18 cellular contexts compared by ENCODE assay signal in genomic region chr15:71118345-71118744, GRCh38. TPM values are rescaled to one million over a fixed set of nuclear protein-coding genes. Genes with fewer than 3 reads are reported as not detected.
"Had no signal": no experiment of that assay in that cellular context is flagged by ENCODE, and none has a peak within 500 bp of the region (broad histone marks: within the 10 kb centered on the region; RNA-seq: fewer than 3 reads in every experiment).

No MANE protein-coding gene starts in this region.

- H3K36me3 Mint-ChIP-seq: activated naive CD8-positive, alpha-beta T cell treated with anti-CD3 and anti-CD28 coated beads, Interleukin-2, amount 10 ng/mL, durations not matched to agents 7 days and 5 days; natural killer cell treated with Interleukin-12 subunit alpha and Interleukin-12 subunit beta and Interleukin-15 and Interleukin-18, amount 100 ng/mL, for 72 hours; stimulated activated naive B cell treated with anti-CD40 and anti-IgM and Interleukin-4, amounts not matched to agents 10 μg/mL and 1 μg/mL and 100 μg/mL, for 72 hours; T-cell had no signal

- H3K36me3 ChIP-seq: gastroesophageal sphincter, upper lobe of left lung had no signal

- H3K27me3 ChIP-seq: gastroesophageal sphincter, upper lobe of left lung had no signal

- H3K9me3 ChIP-seq: gastroesophageal sphincter, upper lobe of left lung had no signal

- H3K27ac Mint-ChIP-seq: activated naive CD8-positive, alpha-beta T cell treated with anti-CD3 and anti-CD28 coated beads, Interleukin-2, amount 10 ng/mL, durations not matched to agents 7 days and 5 days; activated T-helper 2 cell treated with anti-CD3 and anti-CD28 coated beads, Interferon-gamma antibody, Interleukin-2, Interleukin-4, amounts not matched to agents 10 μg/mL and 5 μg/mL and 100 μg/mL, durations not matched to agents 14 hours and 24 hours and 36 hours; endodermal cell; natural killer cell treated with Interleukin-12 subunit alpha and Interleukin-12 subunit beta and Interleukin-15 and Interleukin-18, amount 100 ng/mL, for 72 hours; stimulated activated naive B cell treated with anti-CD40 and anti-IgM and Interleukin-4, amounts not matched to agents 10 μg/mL and 1 μg/mL and 100 μg/mL, for 72 hours; T-cell had no signal

- DNase-seq: activated CD4-positive, alpha-beta T cell treated with anti-CD3 and anti-CD28 coated beads, Interleukin-2, amount 50 U/mL, for 4 hours; activated CD8-positive, alpha-beta memory T cell treated with anti-CD3 and anti-CD28 coated beads, Interleukin-2, amount 50 U/mL, for 48 hours; activated naive CD4-positive, alpha-beta T cell; activated naive CD8-positive, alpha-beta T cell treated with anti-CD3 and anti-CD28 coated beads, Interleukin-2, amount 10 ng/mL, durations not matched to agents 7 days and 5 days; activated T-cell treated with anti-CD3 and anti-CD28 coated beads, Interleukin-2, amount 50 U/mL, for 4 hours; amygdala; cortex of kidney; endodermal cell; nucleus accumbens; stimulated activated CD4-positive, alpha-beta T cell treated with anti-CD3 and anti-CD28 coated beads, Interleukin-2, amount 100 ng/mL, for 48 hours; stimulated activated CD8-positive, alpha-beta memory T cell treated with anti-CD3 and anti-CD28 coated beads, Interleukin-4, amount 100 ng/mL, for 48 hours; stimulated activated naive B cell treated with anti-CD40 and anti-IgM and Interleukin-4, amounts not matched to agents 10 μg/mL and 1 μg/mL and 100 μg/mL, for 72 hours; T-cell; upper lobe of left lung had no signal

- H3K4me3 ChIP-seq: gastroesophageal sphincter, upper lobe of left lung had no signal

- ATAC-seq: activated T-cell treated with anti-CD3 and anti-CD28 coated beads, Interleukin-2, amount 50 U/mL, for 4 hours; gastroesophageal sphincter; natural killer cell treated with Interleukin-12 subunit alpha and Interleukin-12 subunit beta and Interleukin-15 and Interleukin-18, amount 100 ng/mL, for 72 hours; stimulated activated naive B cell treated with anti-CD40 and anti-IgM and Interleukin-4, amounts not matched to agents 10 μg/mL and 1 μg/mL and 100 μg/mL, for 72 hours; T-cell had no signal

- H3K4me3 Mint-ChIP-seq: activated naive CD8-positive, alpha-beta T cell treated with anti-CD3 and anti-CD28 coated beads, Interleukin-2, amount 10 ng/mL, durations not matched to agents 7 days and 5 days; activated T-cell treated with anti-CD3 and anti-CD28 coated beads, Interleukin-2, amount 50 U/mL, for 4 hours; endodermal cell; natural killer cell treated with Interleukin-12 subunit alpha and Interleukin-12 subunit beta and Interleukin-15 and Interleukin-18, amount 100 ng/mL, for 72 hours; stimulated activated naive B cell treated with anti-CD40 and anti-IgM and Interleukin-4, amounts not matched to agents 10 μg/mL and 1 μg/mL and 100 μg/mL, for 72 hours; T-cell had no signal

- H3K27ac ChIP-seq: gastroesophageal sphincter, upper lobe of left lung had no signal

- H3K9me3 Mint-ChIP-seq: activated naive CD8-positive, alpha-beta T cell treated with anti-CD3 and anti-CD28 coated beads, Interleukin-2, amount 10 ng/mL, durations not matched to agents 7 days and 5 days; activated T-cell treated with anti-CD3 and anti-CD28 coated beads, Interleukin-2, amount 50 U/mL, for 4 hours; activated T-helper 2 cell treated with anti-CD3 and anti-CD28 coated beads, Interferon-gamma antibody, Interleukin-2, Interleukin-4, amounts not matched to agents 10 μg/mL and 5 μg/mL and 100 μg/mL, durations not matched to agents 14 hours and 24 hours and 36 hours; endodermal cell; natural killer cell treated with Interleukin-12 subunit alpha and Interleukin-12 subunit beta and Interleukin-15 and Interleukin-18, amount 100 ng/mL, for 72 hours; stimulated activated naive B cell treated with anti-CD40 and anti-IgM and Interleukin-4, amounts not matched to agents 10 μg/mL and 1 μg/mL and 100 μg/mL, for 72 hours; T-cell had no signal

RNA-seq across cellular contexts. Expression of gene THSD4, which starts 3.1 kb away (rescaled TPM):
- total RNA-seq: activated CD8-positive, alpha-beta memory T cell treated with anti-CD3 and anti-CD28 coated beads for 36 hours; activated naive CD8-positive, alpha-beta T cell treated with anti-CD3 and anti-CD28 coated beads, Interleukin-2, amount 10 ng/mL, durations not matched to agents 7 days and 5 days; activated T-helper 2 cell treated with anti-CD3 and anti-CD28 coated beads, Interferon-gamma antibody, Interleukin-2, Interleukin-4, amounts not matched to agents 10 μg/mL and 5 μg/mL and 100 μg/mL, durations not matched to agents 14 hours and 24 hours and 36 hours; natural killer cell treated with Interleukin-12 subunit alpha and Interleukin-12 subunit beta and Interleukin-15 and Interleukin-18, amount 100 ng/mL, for 72 hours had no signal
